20 cellular contexts compared by ENCODE assay signal in the genomic region with DNA sequence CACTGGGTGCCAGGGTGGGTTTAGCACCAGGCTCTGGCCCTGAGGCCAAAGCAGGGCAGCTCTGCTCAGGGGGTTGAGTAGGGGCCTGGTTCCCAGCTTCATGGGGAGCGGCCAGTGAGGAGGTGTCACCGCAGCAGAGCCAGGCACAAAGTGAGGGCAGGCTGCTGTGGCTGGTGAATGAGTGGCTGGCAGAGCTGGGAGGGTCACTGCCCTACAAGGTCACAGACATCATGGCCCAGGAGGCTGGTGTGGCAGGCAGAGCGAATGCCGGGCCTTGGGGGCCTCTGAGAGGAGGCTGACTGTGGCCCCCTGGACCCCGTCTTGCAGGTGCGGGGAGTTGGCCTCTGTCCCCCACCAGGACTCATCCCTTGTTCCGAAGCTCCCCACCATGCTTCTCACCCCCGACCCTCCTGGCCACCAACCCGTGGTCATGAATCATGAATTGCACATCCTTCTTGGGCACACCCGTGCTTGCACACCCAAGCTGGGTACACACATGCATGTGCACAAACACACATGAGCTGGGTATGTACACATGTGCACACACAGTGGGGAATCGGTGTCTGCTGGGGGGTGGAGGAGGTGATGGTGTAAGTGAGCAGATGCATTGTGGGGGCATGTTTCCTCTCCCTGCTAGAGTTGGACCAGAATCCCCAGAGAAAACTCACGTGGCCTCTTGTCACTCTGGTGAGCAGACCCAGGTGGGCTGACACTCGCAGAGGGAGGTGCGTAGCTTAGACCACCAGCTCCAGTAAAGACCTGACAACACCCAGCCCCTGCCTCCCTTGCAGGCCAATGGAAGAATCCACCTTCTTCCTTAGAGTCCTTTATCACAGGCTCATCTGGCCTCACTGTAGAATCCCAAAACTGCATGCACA. TPM values are rescaled to one million over a fixed set of nuclear protein-coding genes. Genes with fewer than 3 reads are reported as not detected.
A peak's percentile ranks its signal among the peaks of the same experiment; 100 is the strongest.
DNase-seq lines count a peak whose midpoint lies in the region; ATAC-seq and TF ChIP-seq lines count a peak whose summit lies in the region.
"Had no signal": no experiment of that assay in that cellular context is flagged by ENCODE, and none has a peak within 500 bp of the region (broad histone marks: within the 10 kb centered on the region; RNA-seq: fewer than 3 reads in every experiment).

No MANE protein-coding gene starts in this region.

- no peaks in the 10 kb centered on the region for H3K36me3 ChIP-seq in left ventricle myocardium inferior
- H3K36me3 ChIP-seq in mucosa of rectum (ENCODE audit: control insufficient read depth in 2 of 2, insufficient read depth in 2 of 2, low read length in 2 of 2): no peaks in the 10 kb centered on the region
- H3K36me3 ChIP-seq: heart right ventricle, tibial artery had no signal

- 81 to 83% methylated on average over 11 to 12 of the region's 14 CpGs for WGBS in lower leg skin, 2 donors

- no peaks in the 10 kb centered on the region for H3K27me3 Mint-ChIP-seq in T-helper 17 cell
- H3K27me3 Mint-ChIP-seq in T-helper 2 cell treated with Interferon-gamma antibody and Interleukin-4, amounts not matched to agents 5 μg/mL and 100 μg/mL, for 36 hours (ENCODE audit: low read depth): no peaks in the 10 kb centered on the region

- DNase-seq in Right ventricle myocardium inferior (ENCODE audit: missing footprints) (peak; percentile 40), left ventricle myocardium inferior (no peak), T-helper 17 cell (no peak), NCI-H82 (lab: John Stamatoyannopoulos, UW) (no peak), lower leg skin (ENCODE audit: low spot score in 2 of 2) (no peak), SHP77 treated with DMSO at 0.1 percent for 48 hours (lab: John Stamatoyannopoulos, UW) (no peak)
- no peak for DNase-seq in T-helper 2 cell treated with Interferon-gamma antibody and Interleukin-4, amounts not matched to agents 5 μg/mL and 100 μg/mL, for 36 hours (ENCODE audit: low spot score)
- DNase-seq: activated CD4-positive, alpha-beta T cell treated with anti-CD3 and anti-CD28 coated beads for 48 hours; activated CD8-positive, alpha-beta memory T cell treated with anti-CD3 and anti-CD28 coated beads, Interleukin-2, amount 50 U/mL, for 48 hours; activated naive CD4-positive, alpha-beta T cell; heart right ventricle; islet precursor cell; NCI-H187 treated with DMSO at 0.1 percent for 48 hours; NCI-H446; tibial artery had no signal

- H3K4me1 ChIP-seq in left ventricle myocardium inferior (peaks cover 41% of the 10 kb centered on the region), mucosa of rectum (ENCODE audit: control insufficient read depth in 2 of 2, insufficient read depth in 2 of 2, low read length in 2 of 2) (peaks cover 46 to 53% of the 10 kb centered on the region in 2 donors)
- H3K4me1 ChIP-seq: parathyroid adenoma had no signal

- H3K27ac ChIP-seq in left ventricle myocardium inferior (replicated peaks) (no peak overlapping the region), mucosa of rectum (ENCODE audit: low read depth in 2 of 2, low read length in 2 of 2) (peak overlapping the region; percentile 92)
- H3K27ac ChIP-seq: parathyroid adenoma, SJSA1, tibial artery had no signal

- intact Hi-C loops in Right ventricle myocardium inferior (cut with DNase I) (no loop called here), left ventricle myocardium inferior (cut with micrococcal nuclease) (no loop called here), lower leg skin (cut with DNase I; ENCODE audit: low total_unique reads) (loop anchor here (10.0 kb wide), 1 partner anchor 111 kb away; no protein-coding TSS in a partner anchor)

- no peaks in the 10 kb centered on the region for H3K9me3 ChIP-seq in left ventricle myocardium inferior (replicated peaks)
- H3K9me3 ChIP-seq in T-helper 17 cell (ENCODE audit: control insufficient read depth, low read length, poor library complexity, severe bottlenecking): no peaks in the 10 kb centered on the region
- H3K9me3 ChIP-seq in mucosa of rectum (ENCODE audit: control insufficient read depth in 2 of 2, low read length in 2 of 2): no peaks in the 10 kb centered on the region
- H3K9me3 ChIP-seq: heart right ventricle, SJSA1, tibial artery had no signal

- H3K9me3 Mint-ChIP-seq in T-helper 2 cell treated with Interferon-gamma antibody and Interleukin-4, amounts not matched to agents 5 μg/mL and 100 μg/mL, for 36 hours: no peaks in the 10 kb centered on the region
- H3K9me3 Mint-ChIP-seq: mesothelial cell of epicardium had no signal

- peaks cover 4% of the 10 kb centered on the region for H3K36me3 Mint-ChIP-seq in T-helper 17 cell (ENCODE audit: low read depth)
- no peaks in the 10 kb centered on the region for H3K36me3 Mint-ChIP-seq in T-helper 2 cell treated with Interferon-gamma antibody and Interleukin-4, amounts not matched to agents 5 μg/mL and 100 μg/mL, for 36 hours (ENCODE audit: low read depth)
- H3K36me3 Mint-ChIP-seq: mesothelial cell of epicardium had no signal

- H3K4me3 Mint-ChIP-seq in T-helper 17 cell: peak overlapping the region; percentile 88
- H3K4me3 Mint-ChIP-seq in T-helper 2 cell treated with Interferon-gamma antibody and Interleukin-4, amounts not matched to agents 5 μg/mL and 100 μg/mL, for 36 hours: no peak overlapping the region

- H3K27ac Mint-ChIP-seq in T-helper 17 cell: peak overlapping the region; percentile 89
- no peak overlapping the region for H3K27ac Mint-ChIP-seq in T-helper 2 cell treated with Interferon-gamma antibody and Interleukin-4, amounts not matched to agents 5 μg/mL and 100 μg/mL, for 36 hours
- H3K27ac Mint-ChIP-seq: mesothelial cell of epicardium had no signal

- peak overlapping the region in 1 of 2 donors; percentile 62 for H3K9ac ChIP-seq in mucosa of rectum (ENCODE audit: low read depth in 1 of 2, low read length in 2 of 2)
- H3K9ac ChIP-seq: parathyroid adenoma had no signal

- peaks cover 31% of the 10 kb centered on the region for H3K4me1 Mint-ChIP-seq in T-helper 17 cell
- peaks cover 17% of the 10 kb centered on the region for H3K4me1 Mint-ChIP-seq in T-helper 2 cell treated with Interferon-gamma antibody and Interleukin-4, amounts not matched to agents 5 μg/mL and 100 μg/mL, for 36 hours (ENCODE audit: low read depth)

- ATAC-seq in Right ventricle myocardium inferior (no peak), T-helper 17 cell (no peak)
- ATAC-seq: heart right ventricle had no signal

- H3K4me3 ChIP-seq in left ventricle myocardium inferior: no peak overlapping the region
- peak overlapping the region in 1 of 2 donors; percentile 52 for H3K4me3 ChIP-seq in mucosa of rectum (ENCODE audit: low read length in 2 of 2)
- no peak overlapping the region for H3K4me3 ChIP-seq in lower leg skin (ENCODE audit: low read depth, poor library complexity, severe bottlenecking)
- H3K4me3 ChIP-seq: SJSA1, tibial artery had no signal

- TF ChIP-seq CTCF in left ventricle myocardium inferior (IDR thresholded peaks at IDR 0.05; ENCODE audit: borderline replicate concordance) (no peak), lower leg skin (IDR thresholded peaks at IDR 0.05) (no peak)

- TF ChIP-seq POLR2A in lower leg skin (IDR thresholded peaks at IDR 0.05): no peak

- H3K27me3 ChIP-seq in left ventricle myocardium inferior (ENCODE audit: low read depth): no peaks in the 10 kb centered on the region
- H3K27me3 ChIP-seq in mucosa of rectum (ENCODE audit: control insufficient read depth in 2 of 2, insufficient read depth in 2 of 2, low read length in 2 of 2): peaks cover 0 to 2% of the 10 kb centered on the region in 2 donors
- H3K27me3 ChIP-seq: heart right ventricle, SJSA1 had no signal

RNA-seq across cellular contexts. Expression of a gene that starts 4.8 kb away (rescaled TPM):
- total RNA-seq in Right ventricle myocardium inferior: 182 TPM
- 158 TPM for total RNA-seq in left ventricle myocardium inferior
- total RNA-seq in T-helper 17 cell: 100 to 1,000 TPM; 236 to 255 TPM
- total RNA-seq in lower leg skin: 100 to 1,000 TPM; 103 to 141 (median 123) TPM

RNA-seq across cellular contexts. Expression of a gene that starts 19.4 kb away (rescaled TPM):
- total RNA-seq in Right ventricle myocardium inferior: not detected
- total RNA-seq in left ventricle myocardium inferior: not detected
- total RNA-seq in T-helper 17 cell: under 1 TPM; 0.35 to 0.55 TPM
- total RNA-seq in lower leg skin: under 1 TPM; 0.13 to 0.89 (median 0.65) TPM
- total RNA-seq: A172, SJSA1 had no signal

RNA-seq across cellular contexts. Expression of a gene that starts 23.4 kb away (rescaled TPM):
- total RNA-seq in Right ventricle myocardium inferior (1.2 TPM), left ventricle myocardium inferior (0.47 TPM), T-helper 17 cell (under 1 TPM in 1 of 2 donors, not detected in 1; 0.52 TPM), lower leg skin (1 to 10 TPM; 2.9 to 6.4 (median 4.1) TPM)
- total RNA-seq: A172 had no signal
